Comparison of ENCODE assay signal across 33 cellular contexts in genomic region chr2:237934186-237934585, GRCh38.
"Had no signal": no experiment of that assay in that cellular context is flagged by ENCODE, and none has a peak within 500 bp of the region (broad histone marks: within the 10 kb centered on the region; RNA-seq: fewer than 3 reads in every experiment).

No MANE protein-coding gene starts in this region.

- DNase-seq: activated CD4-positive, alpha-beta memory T cell treated with anti-CD3 and anti-CD28 coated beads, Interleukin-2, amount 10 ng/mL, durations not matched to agents 7 days and 5 days; activated CD4-positive, alpha-beta T cell treated with anti-CD3 and anti-CD28 coated beads, Interleukin-2, amount 10 ng/mL, durations not matched to agents 7 days and 5 days; activated CD8-positive, alpha-beta memory T cell treated with anti-CD3 and anti-CD28 coated beads, Interleukin-2, amount 50 U/mL, for 48 hours; activated T-cell treated with anti-CD3 and anti-CD28 coated beads, Interleukin-2, amount 50 U/mL, for 24 hours; anterior cingulate cortex; body of pancreas; effector memory CD8-positive, alpha-beta T cell; erythroblast; gastrocnemius medialis; glutamatergic neuron; left ventricle myocardium inferior; mucosa of descending colon; ovary; stimulated activated CD4-positive, alpha-beta T cell treated with anti-CD3 and anti-CD28 coated beads, Interleukin-4, amount 100 ng/mL, for 4 hours; stimulated activated CD8-positive, alpha-beta memory T cell treated with anti-CD3 and anti-CD28 coated beads, Interleukin-4, amount 100 ng/mL, for 48 hours; stimulated activated naive CD4-positive, alpha-beta T cell; SW 1271; T-helper 9 cell; testis; transverse colon; WERI-Rb-1 had no signal

- H3K27me3 Mint-ChIP-seq: activated CD4-positive, alpha-beta memory T cell treated with anti-CD3 and anti-CD28 coated beads, Interleukin-2, amount 10 ng/mL, durations not matched to agents 7 days and 5 days; activated CD4-positive, alpha-beta T cell treated with anti-CD3 and anti-CD28 coated beads, Interleukin-2, amount 10 ng/mL, durations not matched to agents 7 days and 5 days; activated naive CD4-positive, alpha-beta T cell treated with anti-CD3 and anti-CD28 coated beads, Interleukin-2, amount 50 U/mL, for 24 hours; activated T-cell treated with anti-CD3 and anti-CD28 coated beads, Interleukin-2, amount 50 U/mL, for 24 hours; natural killer cell treated with Interleukin-12 subunit alpha and Interleukin-12 subunit beta and Interleukin-15 and Interleukin-18, amount 100 ng/mL, for 72 hours had no signal

- ATAC-seq: activated CD4-positive, CD25-positive, alpha-beta regulatory T cell treated with anti-CD3 and anti-CD28 coated beads, Interleukin-2, amount 50 U/mL, for 24 hours; body of pancreas; effector memory CD8-positive, alpha-beta T cell; gastrocnemius medialis; mucosa of descending colon; natural killer cell treated with Interleukin-12 subunit alpha and Interleukin-12 subunit beta and Interleukin-15 and Interleukin-18, amount 100 ng/mL, for 72 hours; sciatic nerve had no signal

- H3K9me3 Mint-ChIP-seq: activated naive CD4-positive, alpha-beta T cell treated with anti-CD3 and anti-CD28 coated beads, Interleukin-2, amount 50 U/mL, for 24 hours; effector memory CD8-positive, alpha-beta T cell; natural killer cell treated with Interleukin-12 subunit alpha and Interleukin-12 subunit beta and Interleukin-15 and Interleukin-18, amount 100 ng/mL, for 72 hours had no signal

- H3K4me3 Mint-ChIP-seq: activated CD4-positive, alpha-beta memory T cell treated with anti-CD3 and anti-CD28 coated beads, Interleukin-2, amount 10 ng/mL, durations not matched to agents 7 days and 5 days; activated CD4-positive, alpha-beta T cell treated with anti-CD3 and anti-CD28 coated beads, Interleukin-2, amount 10 ng/mL, durations not matched to agents 7 days and 5 days; activated naive CD4-positive, alpha-beta T cell treated with anti-CD3 and anti-CD28 coated beads, Interleukin-2, amount 50 U/mL, for 24 hours; activated T-cell treated with anti-CD3 and anti-CD28 coated beads, Interleukin-2, amount 50 U/mL, for 24 hours; effector memory CD8-positive, alpha-beta T cell; natural killer cell treated with Interleukin-12 subunit alpha and Interleukin-12 subunit beta and Interleukin-15 and Interleukin-18, amount 100 ng/mL, for 72 hours; T-helper 1 cell treated with Interleukin-12 subunit alpha and Interleukin-12 subunit beta and Interleukin-4 antibody, amounts not matched to agents 30 μg/mL and 1 μg/mL, for 36 hours had no signal

- H3K36me3 ChIP-seq: gastrocnemius medialis, left ventricle myocardium inferior, ovary, transverse colon, WERI-Rb-1 had no signal

- H3K4me1 ChIP-seq: body of pancreas, gastrocnemius medialis had no signal

- H3K27me3 ChIP-seq: body of pancreas, gastrocnemius medialis, ovary, testis, transverse colon had no signal

- H3K4me3 ChIP-seq: body of pancreas, coronary artery, gastrocnemius medialis, left ventricle myocardium inferior, lung, mucosa of descending colon, ovary, skin epidermis, testis, transverse colon had no signal

- H3K27ac Mint-ChIP-seq: activated CD4-positive, alpha-beta memory T cell treated with anti-CD3 and anti-CD28 coated beads, Interleukin-2, amount 10 ng/mL, durations not matched to agents 7 days and 5 days; activated CD4-positive, alpha-beta T cell treated with anti-CD3 and anti-CD28 coated beads, Interleukin-2, amount 10 ng/mL, durations not matched to agents 7 days and 5 days; activated naive CD4-positive, alpha-beta T cell treated with anti-CD3 and anti-CD28 coated beads, Interleukin-2, amount 50 U/mL, for 24 hours; progenitor cell of endocrine pancreas; T-helper 1 cell treated with Interleukin-12 subunit alpha and Interleukin-12 subunit beta and Interleukin-4 antibody, amounts not matched to agents 30 μg/mL and 1 μg/mL, for 36 hours had no signal

- H3K36me3 Mint-ChIP-seq: activated naive CD4-positive, alpha-beta T cell treated with anti-CD3 and anti-CD28 coated beads, Interleukin-2, amount 50 U/mL, for 24 hours; natural killer cell treated with Interleukin-12 subunit alpha and Interleukin-12 subunit beta and Interleukin-15 and Interleukin-18, amount 100 ng/mL, for 72 hours had no signal

- H3K27ac ChIP-seq: body of pancreas, coronary artery, gastrocnemius medialis, left ventricle myocardium inferior, ovary, skin epidermis, testis, transverse colon, WERI-Rb-1 had no signal

- FAIRE-seq: islet of Langerhans, TTC549, urothelium cell line had no signal

- H3K9me3 ChIP-seq: body of pancreas, gastrocnemius medialis, mucosa of descending colon, ovary, testis, transverse colon had no signal
